In the genomic region with DNA sequence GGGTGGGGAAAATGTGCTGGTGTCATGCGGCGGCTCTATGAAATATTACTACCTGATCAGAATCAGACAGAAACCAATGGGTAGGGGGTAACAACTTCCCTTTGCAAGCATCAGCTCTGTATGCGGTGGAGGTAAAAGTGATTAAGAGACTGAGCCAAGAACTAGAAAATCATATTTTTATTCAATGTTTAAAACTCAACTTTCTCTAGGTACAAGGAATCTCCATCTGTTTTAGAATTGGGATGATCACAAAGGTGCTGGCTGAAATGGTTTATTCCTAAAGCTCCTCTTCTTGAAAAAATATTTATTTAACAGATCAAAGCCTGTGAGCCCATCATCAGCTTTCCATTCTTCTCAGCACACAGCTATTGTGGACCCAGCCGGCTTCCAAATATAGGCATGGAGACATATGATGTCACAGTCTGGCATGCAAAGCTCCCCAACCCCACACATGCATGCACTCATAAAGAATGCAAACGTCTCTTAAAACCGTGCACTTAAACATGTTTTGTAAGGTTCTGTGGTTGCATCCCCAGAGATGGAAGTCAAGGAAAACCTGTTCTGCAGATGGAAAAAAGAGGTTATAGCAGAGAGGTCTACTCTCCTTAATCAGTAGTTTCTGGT, we compare ENCODE assay signal across 9 cellular contexts.
DNase-seq lines count a peak whose midpoint lies in the region; ATAC-seq and TF ChIP-seq lines count a peak whose summit lies in the region.
"Had no signal": no experiment of that assay in that cellular context is flagged by ENCODE, and none has a peak within 500 bp of the region (broad histone marks: within the 10 kb centered on the region; RNA-seq: fewer than 3 reads in every experiment).

No MANE protein-coding gene starts in this region.

- H3K9me3 ChIP-seq in SK-N-MC (ENCODE audit: low read depth, low read length) = no peaks in the 10 kb centered on the region
- H3K9me3 ChIP-seq in transverse colon = peaks cover 0 to 3% of the 10 kb centered on the region in 2 donors
- H3K9me3 ChIP-seq in lower lobe of right lung = peaks cover 6% of the 10 kb centered on the region

- no peaks in the 10 kb centered on the region for H3K36me3 ChIP-seq in ACC112 (ENCODE audit: insufficient read depth, low read length)
- H3K36me3 ChIP-seq in SK-N-MC (ENCODE audit: insufficient read depth, low read length) = no peaks in the 10 kb centered on the region
- no peaks in the 10 kb centered on the region for H3K36me3 ChIP-seq in transverse colon
- no peaks in the 10 kb centered on the region for H3K36me3 ChIP-seq in lower lobe of right lung

- H3K27ac ChIP-seq in ACC112 (ENCODE audit: low read depth, low read length) = peak overlapping the region; percentile 78
- H3K27ac ChIP-seq in SK-N-MC = peak overlapping the region; percentile 85
- H3K27ac ChIP-seq in transverse colon = no peak overlapping the region
- H3K27ac ChIP-seq in lower lobe of right lung = no peak overlapping the region

- no peak for TF ChIP-seq EP300 in transverse colon (IDR thresholded peaks at IDR 0.05; ENCODE audit: low read depth)

- TF ChIP-seq POLR2A in transverse colon (IDR thresholded peaks at IDR 0.05) = no peak

- intact Hi-C loops in transverse colon (cut with DNase I; ENCODE audit: low total_unique reads) = no loop called here
- intact Hi-C loops in lower lobe of right lung (cut with DNase I) = no loop called here

- H2AFZ ChIP-seq in ACC112 (ENCODE audit: low read length, unreplicated experiment) = peak overlapping the region; percentile 16

- WGBS in transverse colon (ENCODE audit: low coverage in 1 of 2), 2 donors = 31 to 40% methylated on average over 5 to 6 of the region's 6 CpGs

- H3K79me2 ChIP-seq in ACC112 (ENCODE audit: control insufficient read depth, insufficient read depth, low read length, unreplicated experiment) = no peaks in the 10 kb centered on the region

- H3K27me3 ChIP-seq in ACC112 (ENCODE audit: insufficient read depth, low read length) (no peaks in the 10 kb centered on the region), transverse colon (no peaks in the 10 kb centered on the region), lower lobe of right lung (ENCODE audit: low read depth) (no peaks in the 10 kb centered on the region)

- H3K9ac ChIP-seq in SK-N-MC (ENCODE audit: insufficient read length) = peak overlapping the region; percentile 62

- in situ Hi-C loops in transverse colon (cut with MboI; ENCODE audit: low pct_ligation_motif_present in 1 of 4, low pct_unique_long_range_greater_than_20kb in 1 of 4, low sequenced_read_pairs in 3 of 4) = no loop called here

- DNase-seq in SK-N-MC (ENCODE audit: low read depth, low spot score) = no peak
- DNase-seq in iPS-NIHi11 (ENCODE audit: low spot score) = peak; percentile 45
- no peak for DNase-seq in cerebellum (ENCODE audit: low spot score)
- no peak for DNase-seq in transverse colon
- no peak for DNase-seq in lower lobe of right lung
- DNase-seq in ureter (ENCODE audit: low spot score) = no peak
- DNase-seq: naive thymus-derived CD4-positive, alpha-beta T cell had no signal

- peak overlapping the region; percentile 48; the same call in 1 of the 2 replicates for H3K4me3 ChIP-seq in ACC112 (ENCODE audit: low read depth, low read length)
- H3K4me3 ChIP-seq in SK-N-MC = peak overlapping the region; percentile 33
- H3K4me3 ChIP-seq in transverse colon = no peak overlapping the region
- no peak overlapping the region for H3K4me3 ChIP-seq in lower lobe of right lung

- TF ChIP-seq CTCF in transverse colon (IDR thresholded peaks at IDR 0.05) (no peak), lower lobe of right lung (IDR thresholded peaks at IDR 0.05) (no peak)

- ATAC-seq in HG02884 (IDR thresholded peaks at IDR 0.05; ENCODE audit: unreplicated experiment) (peak; percentile 74), lower lobe of right lung (no peak)
- ATAC-seq: naive thymus-derived CD4-positive, alpha-beta T cell had no signal

- H3K4me1 ChIP-seq in ACC112 (ENCODE audit: control insufficient read depth, insufficient read depth, low read length, unreplicated experiment) = peaks cover 40% of the 10 kb centered on the region
- H3K4me1 ChIP-seq in transverse colon = peaks cover 0 to 7% (median 0%) of the 10 kb centered on the region in 4 donors
- H3K4me1 ChIP-seq in lower lobe of right lung = no peaks in the 10 kb centered on the region

Comparison
In these comparisons a context has a peak if more than half of its experiments do, and no peak if none do; other contexts are left out.
1. H3K27ac ChIP-seq: peak in ACC112 (single experiment) and SK-N-MC (single experiment); none in transverse colon (0 of 4) and lower lobe of right lung (single experiment).
2. H3K4me3 ChIP-seq: peak in ACC112 (single experiment) and SK-N-MC (single experiment); none in transverse colon (0 of 4) and lower lobe of right lung (single experiment).